ENCODE assay signal across 20 cellular contexts in the genomic region with DNA sequence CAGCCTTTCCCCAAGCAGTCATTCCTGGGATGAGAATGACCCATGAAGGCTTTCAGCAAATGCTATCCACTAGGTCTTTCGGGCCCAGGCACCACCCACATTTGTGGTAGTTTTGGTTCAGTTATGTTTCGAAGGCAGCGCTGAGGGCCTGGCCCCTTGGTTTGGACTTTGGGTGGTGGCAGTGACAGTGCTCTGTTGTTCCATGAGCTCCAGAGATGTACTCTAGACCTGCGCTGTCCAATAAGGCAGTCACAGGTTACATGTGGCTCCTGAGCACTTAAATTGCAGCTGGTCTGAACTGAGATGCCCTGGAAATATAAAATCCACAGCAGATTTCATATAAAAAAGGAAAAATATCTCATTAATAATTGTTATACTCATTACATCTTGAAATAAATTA.
"Had no signal": no experiment of that assay in that cellular context is flagged by ENCODE, and none has a peak within 500 bp of the region (broad histone marks: within the 10 kb centered on the region; RNA-seq: fewer than 3 reads in every experiment).

No MANE protein-coding gene starts in this region.

- H3K4me3 ChIP-seq: adrenal gland, body of pancreas, breast epithelium had no signal

- H3K4me3 Mint-ChIP-seq: activated B cell treated with CpG ODN at 0.5 μM for 24 hours; activated CD4-positive, alpha-beta memory T cell treated with anti-CD3 and anti-CD28 coated beads for 36 hours; activated CD4-positive, alpha-beta T cell treated with anti-CD3 and anti-CD28 coated beads, Interleukin-2, amount 10 ng/mL, durations not matched to agents 24 days and 14 days; activated CD8-positive, alpha-beta T cell treated with anti-CD3 and anti-CD28 coated beads for 36 hours; activated naive CD4-positive, alpha-beta T cell treated with anti-CD3 and anti-CD28 coated beads for 36 hours; activated T-cell treated with anti-CD3 and anti-CD28 coated beads, Interleukin-2, amount 50 U/mL, for 4 hours; activated T-helper 1 cell treated with anti-CD3 and anti-CD28 coated beads, Interleukin-12 subunit alpha, Interleukin-12 subunit beta, Interleukin-2, Interleukin-4 antibody, amounts not matched to agents 30 ng/mL and 10 ng/mL and 1 ng/mL, durations not matched to agents 14 hours and 24 hours and 36 hours; T-cell; T-helper 17 cell had no signal

- H3K9me3 Mint-ChIP-seq: activated B cell treated with CpG ODN at 0.5 μM for 24 hours; activated CD4-positive, alpha-beta memory T cell treated with anti-CD3 and anti-CD28 coated beads for 36 hours; activated CD4-positive, alpha-beta T cell treated with anti-CD3 and anti-CD28 coated beads, Interleukin-2, amount 10 ng/mL, durations not matched to agents 24 days and 14 days; activated CD8-positive, alpha-beta T cell treated with anti-CD3 and anti-CD28 coated beads for 36 hours; activated naive CD4-positive, alpha-beta T cell treated with anti-CD3 and anti-CD28 coated beads for 36 hours; activated naive CD8-positive, alpha-beta T cell treated with anti-CD3 and anti-CD28 coated beads for 36 hours; activated T-cell treated with anti-CD3 and anti-CD28 coated beads, Interleukin-2, amount 50 U/mL, for 4 hours; activated T-cell treated with anti-CD3 and anti-CD28 coated beads, Interleukin-2, amount 50 U/mL, for 72 hours; activated T-helper 1 cell treated with anti-CD3 and anti-CD28 coated beads, Interleukin-12 subunit alpha, Interleukin-12 subunit beta, Interleukin-2, Interleukin-4 antibody, amounts not matched to agents 30 ng/mL and 10 ng/mL and 1 ng/mL, durations not matched to agents 14 hours and 24 hours and 36 hours; activated T-helper 17 cell treated with anti-CD3 and anti-CD28 coated beads, Interleukin-2, amount 50 U/mL, for 72 hours; T-cell had no signal

- DNase-seq: activated B cell treated with CpG ODN at 0.5 μM for 24 hours; activated CD4-positive, CD25-positive, alpha-beta regulatory T cell treated with anti-CD3 and anti-CD28 coated beads, Interleukin-2, amount 50 U/mL, for 72 hours; activated T-cell treated with anti-CD3 and anti-CD28 coated beads for 4 hours; activated T-cell treated with anti-CD3 and anti-CD28 coated beads, Interleukin-2, amount 50 U/mL, for 1 hour; T-helper 17 cell had no signal

- H3K27me3 ChIP-seq: body of pancreas, brain microvascular endothelial cell had no signal

- H3K9me3 ChIP-seq: adrenal gland, body of pancreas, breast epithelium had no signal

- H3K36me3 ChIP-seq: adrenal gland, brain microvascular endothelial cell, breast epithelium had no signal

- H3K36me3 Mint-ChIP-seq: activated CD4-positive, alpha-beta memory T cell treated with anti-CD3 and anti-CD28 coated beads for 36 hours; activated naive CD8-positive, alpha-beta T cell treated with anti-CD3 and anti-CD28 coated beads for 36 hours; T-cell had no signal

- H3K27ac Mint-ChIP-seq: activated B cell treated with CpG ODN at 0.5 μM for 24 hours; activated CD4-positive, alpha-beta memory T cell treated with anti-CD3 and anti-CD28 coated beads for 36 hours; activated CD4-positive, alpha-beta T cell treated with anti-CD3 and anti-CD28 coated beads, Interleukin-2, amount 10 ng/mL, durations not matched to agents 24 days and 14 days; activated CD8-positive, alpha-beta T cell treated with anti-CD3 and anti-CD28 coated beads for 36 hours; activated naive CD4-positive, alpha-beta T cell treated with anti-CD3 and anti-CD28 coated beads for 36 hours; activated naive CD8-positive, alpha-beta T cell treated with anti-CD3 and anti-CD28 coated beads for 36 hours; activated T-cell treated with anti-CD3 and anti-CD28 coated beads, Interleukin-2, amount 50 U/mL, for 72 hours; activated T-helper 1 cell treated with anti-CD3 and anti-CD28 coated beads, Interleukin-12 subunit alpha, Interleukin-12 subunit beta, Interleukin-2, Interleukin-4 antibody, amounts not matched to agents 30 ng/mL and 10 ng/mL and 1 ng/mL, durations not matched to agents 14 hours and 24 hours and 36 hours; activated T-helper 17 cell treated with anti-CD3 and anti-CD28 coated beads, Interleukin-2, amount 50 U/mL, for 72 hours; T-cell; T-helper 17 cell had no signal

- H3K27ac ChIP-seq: adrenal gland, body of pancreas, brain microvascular endothelial cell, breast epithelium, VCaP had no signal
